1 cellular context compared by ENCODE assay signal in the genomic region with DNA sequence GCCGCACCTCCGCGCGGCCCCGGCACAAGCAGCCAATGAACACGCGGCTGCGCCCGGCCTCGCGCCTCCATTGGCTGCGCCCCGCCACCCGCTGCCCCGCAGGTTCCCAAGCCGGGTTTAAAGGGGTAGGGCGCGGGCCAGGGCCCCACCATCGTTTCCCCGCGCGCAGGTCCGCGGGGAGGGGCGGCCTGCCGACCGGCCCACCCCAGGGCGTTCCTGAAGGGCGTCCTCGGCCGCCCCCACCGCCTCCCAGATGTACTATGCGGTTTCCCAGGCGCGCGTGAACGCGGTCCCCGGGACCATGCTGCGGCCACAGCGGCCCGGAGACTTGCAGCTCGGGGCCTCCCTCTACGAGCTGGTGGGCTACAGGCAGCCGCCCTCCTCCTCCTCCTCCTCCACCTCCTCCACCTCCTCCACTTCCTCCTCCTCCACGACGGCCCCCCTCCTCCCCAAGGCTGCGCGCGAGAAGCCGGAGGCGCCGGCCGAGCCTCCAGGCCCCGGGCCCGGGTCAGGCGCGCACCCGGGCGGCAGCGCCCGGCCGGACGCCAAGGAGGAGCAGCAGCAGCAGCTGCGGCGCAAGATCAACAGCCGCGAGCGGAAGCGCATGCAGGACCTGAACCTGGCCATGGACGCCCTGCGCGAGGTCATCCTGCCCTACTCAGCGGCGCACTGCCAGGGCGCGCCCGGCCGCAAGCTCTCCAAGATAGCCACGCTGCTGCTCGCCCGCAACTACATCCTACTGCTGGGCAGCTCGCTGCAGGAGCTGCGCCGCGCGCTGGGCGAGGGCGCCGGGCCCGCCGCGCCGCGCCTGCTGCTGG.
TF ChIP-seq lines count a peak whose summit lies in the region.

A gene with protein sequence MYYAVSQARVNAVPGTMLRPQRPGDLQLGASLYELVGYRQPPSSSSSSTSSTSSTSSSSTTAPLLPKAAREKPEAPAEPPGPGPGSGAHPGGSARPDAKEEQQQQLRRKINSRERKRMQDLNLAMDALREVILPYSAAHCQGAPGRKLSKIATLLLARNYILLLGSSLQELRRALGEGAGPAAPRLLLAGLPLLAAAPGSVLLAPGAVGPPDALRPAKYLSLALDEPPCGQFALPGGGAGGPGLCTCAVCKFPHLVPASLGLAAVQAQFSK (plus strand): TSS at position 148 of the 818 bp plus-strand sequence. CDS start 106 bp downstream, at position 254.

TF ChIP-seq in HepG2, 621 proteins besides CTCF, POLR2A, EP300 and RAD21 (continued from another document):
- TF ChIP-seq, protein P1, sequence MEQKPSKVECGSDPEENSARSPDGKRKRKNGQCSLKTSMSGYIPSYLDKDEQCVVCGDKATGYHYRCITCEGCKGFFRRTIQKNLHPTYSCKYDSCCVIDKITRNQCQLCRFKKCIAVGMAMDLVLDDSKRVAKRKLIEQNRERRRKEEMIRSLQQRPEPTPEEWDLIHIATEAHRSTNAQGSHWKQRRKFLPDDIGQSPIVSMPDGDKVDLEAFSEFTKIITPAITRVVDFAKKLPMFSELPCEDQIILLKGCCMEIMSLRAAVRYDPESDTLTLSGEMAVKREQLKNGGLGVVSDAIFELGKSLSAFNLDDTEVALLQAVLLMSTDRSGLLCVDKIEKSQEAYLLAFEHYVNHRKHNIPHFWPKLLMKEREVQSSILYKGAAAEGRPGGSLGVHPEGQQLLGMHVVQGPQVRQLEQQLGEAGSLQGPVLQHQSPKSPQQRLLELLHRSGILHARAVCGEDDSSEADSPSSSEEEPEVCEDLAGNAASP (CRISPR knock-in tag; IDR thresholded peaks at IDR 0.05; ENCODE audit: borderline replicate concordance), result no peak
- TF ChIP-seq NCOA2 (CRISPR knock-in tag; IDR thresholded peaks at IDR 0.05) (no peak), FLYWCH1 (CRISPR knock-in tag; IDR thresholded peaks at IDR 0.05) (no peak)
- TF ChIP-seq, protein P2, sequence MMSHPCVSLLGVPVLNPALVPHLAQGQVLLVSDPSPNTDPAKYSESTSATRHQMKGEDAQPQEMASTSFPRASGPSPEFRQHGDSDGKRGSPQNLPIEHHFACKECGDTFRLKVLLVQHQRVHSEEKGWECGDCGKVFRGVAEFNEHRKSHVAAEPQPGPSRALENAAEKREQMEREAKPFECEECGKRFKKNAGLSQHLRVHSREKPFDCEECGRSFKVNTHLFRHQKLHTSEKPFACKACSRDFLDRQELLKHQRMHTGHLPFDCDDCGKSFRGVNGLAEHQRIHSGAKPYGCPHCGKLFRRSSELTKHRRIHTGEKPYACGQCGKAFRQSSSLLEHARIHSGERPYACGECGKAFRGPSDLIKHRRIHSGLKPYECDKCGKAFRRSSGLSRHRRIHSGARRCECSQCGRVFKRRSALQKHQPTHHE (CRISPR knock-in tag; IDR thresholded peaks at IDR 0.05; ENCODE audit: borderline replicate concordance), result no peak
TF ChIP-seq in HepG2: peak in this region for 1.
